ENCODE assay signal across 9 cellular contexts in the genomic region with DNA sequence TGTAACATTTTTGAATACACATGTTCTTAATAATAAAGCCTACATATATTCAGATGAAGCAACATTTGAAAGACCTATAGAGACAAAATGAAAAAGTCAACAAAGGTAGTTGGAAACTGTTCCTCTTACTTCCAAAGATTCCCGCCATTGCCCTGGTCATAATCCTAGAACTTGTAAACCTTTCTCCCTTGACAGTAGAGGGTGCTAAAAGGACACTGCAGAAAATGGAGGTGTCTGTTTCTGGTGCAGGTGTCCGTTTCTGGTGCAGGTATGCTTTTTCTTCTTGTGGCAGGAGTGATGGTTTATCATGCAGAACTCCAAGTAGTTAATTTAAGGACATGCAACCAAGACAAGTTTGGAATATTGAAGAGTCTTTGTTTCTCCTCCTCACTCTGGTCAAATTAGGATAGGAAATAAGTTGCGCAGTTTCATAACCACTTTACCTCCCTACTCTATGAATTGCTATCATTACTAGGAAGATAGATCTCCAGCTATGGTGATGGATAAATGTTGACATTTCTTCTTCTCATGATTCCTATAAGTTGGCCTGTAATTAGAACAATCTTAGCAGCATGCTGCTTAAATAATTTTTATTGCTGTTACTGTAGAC. TPM values are rescaled to one million over a fixed set of nuclear protein-coding genes. Genes with fewer than 3 reads are reported as not detected.
A peak's percentile ranks its signal among the peaks of the same experiment; 100 is the strongest.
DNase-seq lines count a peak whose midpoint lies in the region; ATAC-seq, FAIRE-seq and TF ChIP-seq lines count a peak whose summit lies in the region.
"Had no signal": no experiment of that assay in that cellular context is flagged by ENCODE, and none has a peak within 500 bp of the region (broad histone marks: within the 10 kb centered on the region; RNA-seq: fewer than 3 reads in every experiment).

No MANE protein-coding gene starts in this region.

- no peak for TF ChIP-seq POLR2A in GM12878 (IDR thresholded peaks at IDR 0.05; ENCODE audit: low read depth, low read length)

- H3K4me3 ChIP-seq in MM.1S (ENCODE audit: low read length) (no peak overlapping the region), GM12878 (no peak overlapping the region)

- SMC1A ChIA-PET in GM12878 (lab: Charles Lee; ENCODE audit: uncharacterized antibody, unreplicated experiment), result interaction anchor here (1.4 to 2.0 kb wide), 2 partner anchors 14 to 912 kb away, joined by 4 to 9 read pairs; no protein-coding TSS in a partner anchor

- CTCF ChIA-PET in Calu3 (lab: Charles Lee), result no interaction called here
- CTCF ChIA-PET in GM12878 (lab: Yijun Ruan, JAX), result interaction anchor here (0.7 to 1.0 kb wide), 4 partner anchors 137 to 912 kb away, joined by 3 to 4 read pairs (median 4); no protein-coding TSS in a partner anchor

- H3K4me2 ChIP-seq in MM.1S (ENCODE audit: low read depth, low read length), result no peak overlapping the region
- H3K4me2 ChIP-seq in GM12878 (ENCODE audit: control insufficient read depth, insufficient read depth), result no peak overlapping the region

- TF ChIP-seq CTCF in Calu3 (IDR thresholded peaks at IDR 0.05; ENCODE audit: unreplicated experiment) (peak; percentile 65), MM.1S (IDR thresholded peaks at IDR 0.05; ENCODE audit: low read length) (peak; percentile 79), GM12878 (IDR thresholded peaks at IDR 0.05 in 2 of 3, conservative IDR thresholded peaks at IDR 0.05 in 1 of 3; ENCODE audit: control insufficient read depth in 2 of 3, extremely low read depth in 1 of 3, insufficient read depth in 1 of 3, low read depth in 3 of 3, low read length in 3 of 3) (peak; percentile 68 to 71 (median 71))

- no peaks in the 10 kb centered on the region for H3K36me3 Mint-ChIP-seq in Calu3 (ENCODE audit: insufficient read depth, unreplicated experiment)
- H3K36me3 Mint-ChIP-seq in activated naive CD8-positive, alpha-beta T cell treated with anti-CD3 and anti-CD28 coated beads for 36 hours, result no peaks in the 10 kb centered on the region

- H2AFZ ChIP-seq in MM.1S (ENCODE audit: low read length), result no peak overlapping the region
- H2AFZ ChIP-seq in GM12878 (ENCODE audit: control insufficient read depth, low read depth, low read length), result no peak overlapping the region

- H3K27me3 ChIP-seq in MM.1S (replicated peaks; ENCODE audit: insufficient read depth, low read length) (no peaks in the 10 kb centered on the region), GM12878 (replicated peaks in 1 of 2; ENCODE audit: control insufficient read depth in 2 of 2, insufficient read depth in 2 of 2, low read length in 1 of 2) (no peaks in the 10 kb centered on the region)

- H3K36me3 ChIP-seq in MM.1S (replicated peaks; ENCODE audit: insufficient read depth, low read length) (no peaks in the 10 kb centered on the region), GM12878 (ENCODE audit: control insufficient read depth in 2 of 2, insufficient read depth in 2 of 2, low read length in 1 of 2) (no peaks in the 10 kb centered on the region)

- H3K4me1 ChIP-seq in MM.1S (ENCODE audit: low read length), result no peaks in the 10 kb centered on the region
- no peaks in the 10 kb centered on the region for H3K4me1 ChIP-seq in GM12878 (ENCODE audit: control insufficient read depth, insufficient read depth, low read length)

- no peaks in the 10 kb centered on the region for H3K9me2 ChIP-seq in MM.1S (replicated peaks; ENCODE audit: insufficient read depth, low read length)

- peak; percentile 84 for FAIRE-seq in GM12878 (lab: Jason Lieb, UNC)

- H3K9me3 ChIP-seq in MM.1S (replicated peaks; ENCODE audit: insufficient read depth, low read length) (no peaks in the 10 kb centered on the region), GM12878 (replicated peaks; ENCODE audit: control insufficient read depth, insufficient read depth, low read length) (no peaks in the 10 kb centered on the region)

- H3F3A ChIP-seq in MM.1S (ENCODE audit: insufficient read depth, low read length), result no peaks in the 10 kb centered on the region

- ATAC-seq in GM21447 (IDR thresholded peaks at IDR 0.05; ENCODE audit: unreplicated experiment), result peak; percentile 60
- ATAC-seq in GM12878, result peak; percentile 88
- ATAC-seq in sciatic nerve, result no peak

- H3K9me3 Mint-ChIP-seq in Calu3 (ENCODE audit: low read depth, unreplicated experiment), result no peaks in the 10 kb centered on the region
- no peaks in the 10 kb centered on the region for H3K9me3 Mint-ChIP-seq in activated naive CD8-positive, alpha-beta T cell treated with anti-CD3 and anti-CD28 coated beads for 36 hours

- peak; percentile 46 for DNase-seq in Calu3
- DNase-seq in MM.1S, result peak; percentile 76
- DNase-seq in GM12878 (ENCODE audit: low read depth, low spot score), result peak; percentile 15
- DNase-seq in myocyte (ENCODE audit: low read depth), result peak; percentile 40
- no peak for DNase-seq in activated naive CD8-positive, alpha-beta T cell treated with anti-CD3 and anti-CD28 coated beads for 36 hours
- DNase-seq in sciatic nerve (ENCODE audit: low spot score), result no peak
- no peak for DNase-seq in putamen (ENCODE audit: low spot score)

- H3K4me1 Mint-ChIP-seq in Calu3 (ENCODE audit: low read depth, unreplicated experiment), result no peaks in the 10 kb centered on the region
- peaks cover 2% of the 10 kb centered on the region for H3K4me1 Mint-ChIP-seq in activated naive CD8-positive, alpha-beta T cell treated with anti-CD3 and anti-CD28 coated beads for 36 hours

- in situ Hi-C loops in GM12878 (cut with MboI), result no loop called here

- TF ChIP-seq EP300 in GM12878 (IDR thresholded peaks at IDR 0.05; ENCODE audit: borderline replicate concordance in 1 of 2, control insufficient read depth in 1 of 2, low read depth in 2 of 2, low read length in 2 of 2), result no peak

- peak; percentile 97 for TF ChIP-seq RAD21 in GM12878 (IDR thresholded peaks at IDR 0.05; ENCODE audit: insufficient read depth, low read depth, low read length)

- POLR2A ChIA-PET in GM12878 (lab: Charles Lee), result no interaction called here

- H3K27ac Mint-ChIP-seq in Calu3 (ENCODE audit: unreplicated experiment), result no peak overlapping the region
- no peak overlapping the region for H3K27ac Mint-ChIP-seq in activated naive CD8-positive, alpha-beta T cell treated with anti-CD3 and anti-CD28 coated beads for 36 hours

- H3K27ac ChIP-seq in MM.1S (ENCODE audit: low read length) (no peak overlapping the region), GM12878 (ENCODE audit: control insufficient read depth, insufficient read depth) (no peak overlapping the region)
- H3K27ac ChIP-seq: HL-60 had no signal

- no TSS peak for BruUV-seq in Calu3 (replicated peaks; lab: Mats Ljungman, UMichigan)
- BruUV-seq in GM12878 (replicated peaks; lab: Mats Ljungman, UMichigan), result no TSS peak

- H3K27me3 Mint-ChIP-seq in Calu3 (ENCODE audit: unreplicated experiment), result no peaks in the 10 kb centered on the region
- H3K27me3 Mint-ChIP-seq in activated naive CD8-positive, alpha-beta T cell treated with anti-CD3 and anti-CD28 coated beads for 36 hours, result no peaks in the 10 kb centered on the region

- WGBS in GM12878 (ENCODE audit: insufficient coverage, insufficient replicate concordance, low lambda C conversion rate, missing lambda C conversion rate), result 35% methylated on average over 3 of the region's 3 CpGs

- H4K20me1 ChIP-seq in MM.1S (ENCODE audit: insufficient read depth, low read length) (no peaks in the 10 kb centered on the region), GM12878 (ENCODE audit: control insufficient read depth, insufficient read depth) (no peaks in the 10 kb centered on the region)

- RAD21 ChIA-PET in GM12878 (lab: Charles Lee; ENCODE audit: unreplicated experiment), result no interaction called here

- intact Hi-C loops in Calu3 (cut with micrococcal nuclease; ENCODE audit: unreplicated experiment) (loop anchor here (1.0 to 10.0 kb wide), 6 partner anchors 143 to 1746 kb away; no protein-coding TSS in a partner anchor), GM12878 (cut with micrococcal nuclease; ENCODE audit: unreplicated experiment) (loop anchor here (1.0 to 5.0 kb wide), 7 partner anchors 144 to 1200 kb away; a partner anchor contains a TSS), sciatic nerve (cut with DNase I) (loop anchor here (5.0 kb wide), 1 partner anchor 328 kb away; no protein-coding TSS in a partner anchor)

- H3K4me3 Mint-ChIP-seq in Calu3 (ENCODE audit: low read depth, unreplicated experiment), result no peak overlapping the region
- H3K4me3 Mint-ChIP-seq in activated naive CD8-positive, alpha-beta T cell treated with anti-CD3 and anti-CD28 coated beads for 36 hours, result no peak overlapping the region

- H3K9ac ChIP-seq in MM.1S (ENCODE audit: low read length) (no peak overlapping the region), GM12878 (ENCODE audit: control insufficient read depth, insufficient read depth, low read length) (no peak overlapping the region)

- no peaks in the 10 kb centered on the region for H3K79me2 ChIP-seq in MM.1S (ENCODE audit: low read length)
- no peaks in the 10 kb centered on the region for H3K79me2 ChIP-seq in GM12878 (ENCODE audit: control insufficient read depth, insufficient read depth, low read length)

TF ChIP-seq in GM12878, 131 proteins besides CTCF, POLR2A, EP300 and RAD21 (continues in another document):
- TF ChIP-seq ZNF207 (IDR thresholded peaks at IDR 0.05; ENCODE audit: borderline replicate concordance), result no peak
- TF ChIP-seq YY1 (IDR thresholded peaks at IDR 0.05; ENCODE audit: low read depth, low read length), result 0 out of 2 replicates have a peak, but pooled peaks have one; percentile 61
- 0 out of 3 replicates have a peak, but pooled peaks have one; percentile 27 for TF ChIP-seq POU2F2 (IDR thresholded peaks at IDR 0.05; ENCODE audit: borderline replicate concordance, low read depth, low read length)

RNA-seq across cellular contexts. Expression of a gene that starts 56.0 kb away (rescaled TPM):
- total RNA-seq in Calu3 (2022) (13.3 and 16.4 TPM in 2 replicates), GM12878 (2014; rRNA removed) (8.4 and 9.8 TPM in 2 replicates), GM12878 (2014; rRNA removed; fragmentation: Illumina TruSeq; extraction: Trizol) (4.5 TPM in 2 replicates), GM12878 (2021) (7.4 and 7.5 TPM in 2 replicates), myocyte (57.3 and 76.0 TPM in 2 replicates), sciatic nerve (14.5 TPM)
- 18.0 and 23.4 TPM in 2 replicates for total RNA-seq in GM12878 (2013; cell fraction: nucleolus; rRNA removed)
- polyA plus RNA-seq in GM12878 (2011; ENCODE audit: low read depth), result 1.5 TPM
- polyA plus RNA-seq in GM12878 (2011; rRNA removed) (4.0 and 6.7 TPM in 2 replicates), GM12878 (2014; fragmentation: Illumina TruSeq; extraction: Trizol) (3.4 and 4.4 TPM in 2 replicates), GM12878 (2014; fragmentation: Nextera tagmentation; extraction: Ambion mirVana) (1 to 10 TPM; 1.4 to 4.2 TPM), GM12878 (2014; rRNA removed) (7.9 and 12.0 TPM in 2 replicates), GM12878 (2016; fragmentation: Nextera tagmentation; extraction: Ambion mirVana) (10 to 100 TPM; 11.3 to 12.1 TPM)
- polyA plus RNA-seq in GM12878 (2011; cell fraction: cytosol; rRNA removed), result 2.9 and 6.3 TPM in 2 replicates
- polyA plus RNA-seq in GM12878 (2011; cell fraction: nucleus; rRNA removed), result 3.0 and 3.6 TPM in 2 replicates
- 6.2 and 6.5 TPM in 2 replicates for polyA plus RNA-seq in GM12878 (2012)
- polyA minus RNA-seq in GM12878 (2011; rRNA and poly(A)+ RNA removed), result 0.95 and 6.1 TPM in 2 replicates
- polyA minus RNA-seq in GM12878 (2011; cell fraction: cytosol; rRNA and poly(A)+ RNA removed), result 3.9 and 4.5 TPM in 2 replicates
- polyA minus RNA-seq in GM12878 (2011; cell fraction: nucleus; rRNA and poly(A)+ RNA removed), result 16.8 and 28.4 TPM in 2 replicates
- 33.9 TPM for polyA plus RNA-seq in myocyte (2012)
- total RNA-seq in activated naive CD8-positive, alpha-beta T cell treated with anti-CD3 and anti-CD28 coated beads for 36 hours, result 1 to 10 TPM; 4.8 to 5.8 TPM

Comparison
In these comparisons a context has a peak if more than half of its experiments do, and no peak if none do; other contexts are left out.
1. DNase-seq: peak in Calu3 (single experiment), MM.1S (single experiment), GM12878 (single experiment) and myocyte (single experiment); none in activated naive CD8-positive, alpha-beta T cell treated with anti-CD3 and anti-CD28 coated beads for 36 hours (single experiment), sciatic nerve (single experiment) and putamen (single experiment).
2. Peak in every context shown above with its lines, with median percentiles within 50 percentile points of each other: CTCF ChIP-seq.